ENCODE assay signal across 23 cellular contexts in the genomic region with DNA sequence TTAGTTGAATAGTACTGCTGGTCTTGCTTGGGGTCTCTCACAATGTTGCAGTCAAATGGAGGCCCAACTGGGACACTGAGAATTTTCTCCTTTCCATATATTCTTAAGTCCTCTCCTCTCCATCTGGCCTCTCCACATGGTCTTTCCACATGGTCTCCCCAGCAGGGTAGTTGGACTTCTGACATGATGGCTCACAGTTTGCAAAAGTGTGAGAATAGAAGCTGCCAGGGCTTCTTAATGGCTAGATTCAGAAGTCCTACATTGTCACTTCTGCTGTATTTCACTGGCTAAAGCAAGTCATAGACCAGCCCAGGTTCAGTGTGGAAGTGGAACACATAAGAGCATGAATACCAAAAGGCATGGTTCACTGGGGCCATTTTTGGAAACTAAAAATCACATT.
DNase-seq lines count a peak whose midpoint lies in the region; FAIRE-seq lines count a peak whose summit lies in the region.
"Had no signal": no experiment of that assay in that cellular context is flagged by ENCODE, and none has a peak within 500 bp of the region (broad histone marks: within the 10 kb centered on the region; RNA-seq: fewer than 3 reads in every experiment).

No MANE protein-coding gene starts in this region.

- peaks cover 7% of the 10 kb centered on the region; the same call in 1 of the 2 replicates for H3K4me1 ChIP-seq in SJCRH30
- H3K4me1 ChIP-seq: BE2C, BLaER1 had no signal

- H3K9me3 ChIP-seq in SK-N-MC (ENCODE audit: low read depth, low read length) (no peaks in the 10 kb centered on the region), SJCRH30 (replicated peaks) (0 out of 2 replicates have a peak, but pooled peaks cover 3% of the 10 kb centered on the region)
- H3K9me3 ChIP-seq: BE2C had no signal

- no peaks in the 10 kb centered on the region for H3K36me3 ChIP-seq in SK-N-MC (ENCODE audit: insufficient read depth, low read length)
- no peaks in the 10 kb centered on the region for H3K36me3 ChIP-seq in SJCRH30
- H3K36me3 ChIP-seq: BE2C, BLaER1 had no signal

- H3K4me3 ChIP-seq in SK-N-MC = no peak overlapping the region
- no peak overlapping the region for H3K4me3 ChIP-seq in SJCRH30
- H3K4me3 ChIP-seq: BLaER1 had no signal

- H3K27ac ChIP-seq in SK-N-MC = 0 out of 2 replicates have a peak overlapping the region, but pooled peaks have one; percentile 30
- H3K27ac ChIP-seq in SJCRH30 = no peak overlapping the region
- H3K27ac ChIP-seq: BLaER1 had no signal

- no peak for FAIRE-seq in GM19239 (lab: Jason Lieb, UNC)
- FAIRE-seq: A204.1, G401.6, GM12891 had no signal

- no peaks in the 10 kb centered on the region for H3K27me3 ChIP-seq in SJCRH30
- H3K27me3 ChIP-seq: BE2C, BLaER1 had no signal

- H3K9ac ChIP-seq in SK-N-MC (ENCODE audit: insufficient read length) = no peak overlapping the region
- H3K9ac ChIP-seq: BLaER1 had no signal

- DNase-seq in G401 (ENCODE audit: low spot score) = peak; percentile 95
- no peak for DNase-seq in SK-N-MC (ENCODE audit: low read depth, low spot score)
- peak; percentile 64 for DNase-seq in cerebellum (ENCODE audit: low spot score)
- DNase-seq in GM19239 (ENCODE audit: insufficient read length, low spot score) = no peak
- DNase-seq in activated CD8-positive, alpha-beta memory T cell treated with anti-CD3 and anti-CD28 coated beads, Interleukin-2, amount 50 U/mL, for 48 hours = no peak
- DNase-seq in SJCRH30 = no peak
- DNase-seq: 8988T; ACHN; BE2C; CD4-positive, alpha-beta memory T cell; CD4-positive, CD25-positive, alpha-beta regulatory T cell; CD8-positive, alpha-beta memory T cell; COR-L47; DMS153; DMS53; DMS79; DND-41; EL; GF-D8 had no signal

- in situ Hi-C loops in G401 (cut with HindIII; ENCODE audit: low sequenced_read_pairs) = no loop called here

Comparison
In these comparisons a context has a peak if more than half of its experiments do, and no peak if none do; other contexts are left out.
1. DNase-seq: peak in G401 (single experiment) and cerebellum (single experiment); none in SK-N-MC (single experiment), GM19239 (single experiment), activated CD8-positive, alpha-beta memory T cell treated with anti-CD3 and anti-CD28 coated beads, Interleukin-2, amount 50 U/mL, for 48 hours (single experiment) and SJCRH30 (0 of 2).